In the genomic region with DNA sequence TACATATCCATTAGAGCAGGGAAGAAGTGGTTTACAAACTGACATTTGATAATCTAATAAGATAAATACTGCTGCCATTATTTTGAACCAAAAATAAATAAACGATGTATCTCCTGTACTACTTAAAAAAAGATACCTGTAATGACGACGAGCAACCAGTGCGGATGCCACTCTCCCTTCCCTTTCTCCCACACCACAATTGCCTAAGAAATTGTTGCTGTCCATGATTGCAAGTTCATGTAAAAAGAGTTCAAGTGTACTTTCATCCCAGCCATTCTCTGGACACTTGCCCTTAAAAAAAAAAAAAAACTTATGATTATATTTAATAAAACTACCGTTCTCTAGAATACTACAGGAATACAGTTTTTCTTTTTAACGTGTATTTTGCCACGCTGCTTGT, we compare ENCODE assay signal across 11 cellular contexts. TPM values are rescaled to one million over a fixed set of nuclear protein-coding genes. Genes with fewer than 3 reads are reported as not detected.
DNase-seq lines count a peak whose midpoint lies in the region; ATAC-seq and TF ChIP-seq lines count a peak whose summit lies in the region.
"Had no signal": no experiment of that assay in that cellular context is flagged by ENCODE, and none has a peak within 500 bp of the region (broad histone marks: within the 10 kb centered on the region; RNA-seq: fewer than 3 reads in every experiment).

No MANE protein-coding gene starts in this region.

- POLR2A ChIA-PET in OCI-LY7 (lab: Charles Lee), result interaction anchor here (0.6 to 2.7 kb wide), 6 partner anchors 14 to 221 kb away, joined by 3 to 18 read pairs (median 4); a partner anchor contains a TSS

- ATAC-seq in stimulated activated naive CD8-positive, alpha-beta T cell treated with anti-CD3 and anti-CD28 coated beads, Interleukin-15, amount 100 ng/mL, for 72 hours, result no peak
- ATAC-seq: foreskin keratinocyte, left ventricle myocardium superior had no signal

- H3K9ac ChIP-seq in endodermal cell (ENCODE audit: extremely low read depth, low read length, poor library complexity, severe bottlenecking), result no peak overlapping the region

- H3K36me3 ChIP-seq in OCI-LY7 (ENCODE audit: insufficient read depth, low read length), result peaks cover 14% of the 10 kb centered on the region; the same call in 1 of the 2 replicates
- peaks cover 3% of the 10 kb centered on the region for H3K36me3 ChIP-seq in endodermal cell (ENCODE audit: control insufficient read depth, insufficient read depth, low read length)
- H3K36me3 ChIP-seq: MG63 had no signal

- H3K9me2 ChIP-seq in OCI-LY7 (ENCODE audit: insufficient read depth, low read length), result no peaks in the 10 kb centered on the region

- H3K27ac ChIP-seq in OCI-LY7 (ENCODE audit: low read depth, low read length, poor library complexity, severe bottlenecking) (peak overlapping the region; percentile 89), endodermal cell (ENCODE audit: low read depth, low read length) (no peak overlapping the region)

- H3K27ac Mint-ChIP-seq in activated naive CD4-positive, alpha-beta T cell treated with anti-CD3 and anti-CD28 coated beads, Interleukin-2, amount 10 ng/mL, durations not matched to agents 7 days and 5 days, result peak overlapping the region; percentile 92
- H3K27ac Mint-ChIP-seq in endodermal cell, result no peak overlapping the region
- H3K27ac Mint-ChIP-seq in stimulated activated naive CD8-positive, alpha-beta T cell treated with anti-CD3 and anti-CD28 coated beads, Interleukin-15, amount 100 ng/mL, for 72 hours, result peak overlapping the region in 1 of 2 donors; percentile 100

- peak overlapping the region; percentile 85 for H3K4me3 Mint-ChIP-seq in activated naive CD4-positive, alpha-beta T cell treated with anti-CD3 and anti-CD28 coated beads, Interleukin-2, amount 10 ng/mL, durations not matched to agents 7 days and 5 days
- H3K4me3 Mint-ChIP-seq in endodermal cell, result peak overlapping the region; percentile 82
- H3K4me3 Mint-ChIP-seq in stimulated activated naive CD8-positive, alpha-beta T cell treated with anti-CD3 and anti-CD28 coated beads, Interleukin-15, amount 100 ng/mL, for 72 hours, result peak overlapping the region; percentile 80 to 92

- H4K20me1 ChIP-seq in OCI-LY7 (ENCODE audit: insufficient read depth, low read length), result no peaks in the 10 kb centered on the region

- H3K27me3 ChIP-seq in endodermal cell (ENCODE audit: control insufficient read depth, insufficient read depth, low read length, poor library complexity, severe bottlenecking), result no peaks in the 10 kb centered on the region
- H3K27me3 ChIP-seq: foreskin keratinocyte, MG63 had no signal

- H3K36me3 Mint-ChIP-seq in activated naive CD4-positive, alpha-beta T cell treated with anti-CD3 and anti-CD28 coated beads, Interleukin-2, amount 10 ng/mL, durations not matched to agents 7 days and 5 days, result peaks cover 34% of the 10 kb centered on the region
- peaks cover 7% of the 10 kb centered on the region for H3K36me3 Mint-ChIP-seq in endodermal cell (ENCODE audit: low read depth)

- WGBS in endodermal cell (ENCODE audit: insufficient coverage in 1 of 2, insufficient read length in 1 of 2), 2 experiments, result 92 to 93% methylated on average over 7 of the region's 7 CpGs

- H2AFZ ChIP-seq in OCI-LY7 (ENCODE audit: low read length), result peak overlapping the region; percentile 69; the same call in 1 of the 2 replicates

- H3K79me2 ChIP-seq in OCI-LY7 (ENCODE audit: insufficient read depth, low read depth, low read length), result peaks cover 39% of the 10 kb centered on the region

- peak overlapping the region; percentile 84 for H3K4me2 ChIP-seq in OCI-LY7 (ENCODE audit: low read length)

- H3K4me3 ChIP-seq in OCI-LY7 (ENCODE audit: low read depth, low read length, poor library complexity, severe bottlenecking) (peak overlapping the region; percentile 75), endodermal cell (ENCODE audit: low read length) (no peak overlapping the region)

- TSS peak; percentile 74 for BruUV-seq in OCI-LY7 (replicated peaks; lab: Mats Ljungman, UMichigan)

- intact Hi-C loops in OCI-LY7 (cut with micrococcal nuclease; ENCODE audit: unreplicated experiment), result no loop called here

- no peaks in the 10 kb centered on the region for H3K27me3 Mint-ChIP-seq in activated naive CD4-positive, alpha-beta T cell treated with anti-CD3 and anti-CD28 coated beads, Interleukin-2, amount 10 ng/mL, durations not matched to agents 7 days and 5 days
- H3K27me3 Mint-ChIP-seq in endodermal cell (ENCODE audit: insufficient read depth), result no peaks in the 10 kb centered on the region
- no peaks in the 10 kb centered on the region for H3K27me3 Mint-ChIP-seq in stimulated activated naive CD8-positive, alpha-beta T cell treated with anti-CD3 and anti-CD28 coated beads, Interleukin-15, amount 100 ng/mL, for 72 hours

- peaks cover 24% of the 10 kb centered on the region for H3K4me1 ChIP-seq in OCI-LY7 (ENCODE audit: insufficient read depth, low read length, poor library complexity, severe bottlenecking)
- peaks cover 3% of the 10 kb centered on the region for H3K4me1 ChIP-seq in endodermal cell (ENCODE audit: control insufficient read depth, insufficient read depth, low read length)

- no peak for DNase-seq in activated naive CD4-positive, alpha-beta T cell treated with anti-CD3 and anti-CD28 coated beads, Interleukin-2, amount 10 ng/mL, durations not matched to agents 7 days and 5 days
- DNase-seq in activated naive CD4-positive, alpha-beta T cell treated with anti-CD3 and anti-CD28 coated beads, Interleukin-2, amount 50 U/mL, for 16 hours, result no peak
- no peak for DNase-seq in OCI-LY7 (ENCODE audit: low spot score)
- no peak for DNase-seq in endodermal cell
- no peak for DNase-seq in stimulated activated naive CD8-positive, alpha-beta T cell treated with anti-CD3 and anti-CD28 coated beads, Interleukin-15, amount 100 ng/mL, for 72 hours
- no peak for DNase-seq in AG08395 (ENCODE audit: low spot score)
- no peak for DNase-seq in NAMALWA (ENCODE audit: low spot score)
- no peak for DNase-seq in AML-193 (lab: John Stamatoyannopoulos, UW)
- DNase-seq: foreskin keratinocyte, left ventricle myocardium superior, MG63 had no signal

- H3K4me1 Mint-ChIP-seq in activated naive CD4-positive, alpha-beta T cell treated with anti-CD3 and anti-CD28 coated beads, Interleukin-2, amount 10 ng/mL, durations not matched to agents 7 days and 5 days, result peaks cover 50% of the 10 kb centered on the region
- peaks cover 15% of the 10 kb centered on the region for H3K4me1 Mint-ChIP-seq in endodermal cell
- H3K4me1 Mint-ChIP-seq in stimulated activated naive CD8-positive, alpha-beta T cell treated with anti-CD3 and anti-CD28 coated beads, Interleukin-15, amount 100 ng/mL, for 72 hours, result peaks cover 27% of the 10 kb centered on the region

- no peaks in the 10 kb centered on the region for H3K9me3 Mint-ChIP-seq in activated naive CD4-positive, alpha-beta T cell treated with anti-CD3 and anti-CD28 coated beads, Interleukin-2, amount 10 ng/mL, durations not matched to agents 7 days and 5 days
- H3K9me3 Mint-ChIP-seq in endodermal cell, result no peaks in the 10 kb centered on the region
- no peaks in the 10 kb centered on the region for H3K9me3 Mint-ChIP-seq in stimulated activated naive CD8-positive, alpha-beta T cell treated with anti-CD3 and anti-CD28 coated beads, Interleukin-15, amount 100 ng/mL, for 72 hours

- H3K9me3 ChIP-seq in OCI-LY7 (ENCODE audit: low read length), result no peaks in the 10 kb centered on the region
- no peaks in the 10 kb centered on the region for H3K9me3 ChIP-seq in endodermal cell (ENCODE audit: control insufficient read depth, low read length)
- H3K9me3 ChIP-seq: MG63 had no signal

- no peak for TF ChIP-seq CTCF in OCI-LY7 (conservative IDR thresholded peaks at IDR 0.05; ENCODE audit: low read length)
- no peak for TF ChIP-seq CTCF in endodermal cell (conservative IDR thresholded peaks at IDR 0.05)

- CTCF ChIA-PET in activated naive CD4-positive, alpha-beta T cell treated with anti-CD3 and anti-CD28 coated beads, Interleukin-2, amount 10 ng/mL, durations not matched to agents 7 days and 5 days (lab: Charles Lee), result interaction anchor here (1.4 kb wide), 1 partner anchor 208 kb away, joined by 5 read pairs; no protein-coding TSS in a partner anchor
- CTCF ChIA-PET in OCI-LY7 (lab: Charles Lee; ENCODE audit: unreplicated experiment), result no interaction called here

RNA-seq across cellular contexts. Expression of a gene that starts 1.4 kb away (rescaled TPM):
- 5.0 and 5.8 TPM in 2 replicates for total RNA-seq in OCI-LY7 (2014; rRNA removed; shearing (Covaris generic))
- total RNA-seq in OCI-LY7 (2022), result 13.0 and 15.9 TPM in 2 replicates
- 10 to 100 TPM in 1 of 2 donors, 1 to 10 TPM in 1; 5.9 to 12.6 TPM for total RNA-seq in endodermal cell
- 7.7 TPM for polyA plus RNA-seq in endodermal cell (2013, experiment 1 of 2)
- polyA plus RNA-seq in endodermal cell (2013, experiment 2 of 2), result 7.6 TPM
